ENCODE assay signal across 10 cellular contexts in the genomic region with DNA sequence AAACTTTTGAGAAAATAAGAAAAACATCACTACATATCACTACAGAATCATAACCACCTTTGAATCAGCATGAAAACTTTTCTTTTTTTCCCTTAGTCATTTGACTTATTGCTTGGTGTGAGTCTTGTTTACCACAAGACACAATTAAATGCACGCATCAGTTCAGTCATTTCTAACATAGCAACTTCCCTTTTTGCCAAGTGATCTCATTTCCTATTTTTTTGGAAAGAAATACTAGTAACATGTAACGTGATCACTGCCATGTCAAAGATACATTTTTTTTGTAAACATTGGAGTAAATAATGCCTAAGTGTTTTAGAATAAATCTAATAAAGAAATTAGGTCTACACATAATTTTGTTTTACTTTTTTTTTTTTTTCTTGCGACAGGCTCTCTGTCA. TPM values are rescaled to one million over a fixed set of nuclear protein-coding genes. Genes with fewer than 3 reads are reported as not detected.
DNase-seq lines count a peak whose midpoint lies in the region; ATAC-seq and TF ChIP-seq lines count a peak whose summit lies in the region.
"Had no signal": no experiment of that assay in that cellular context is flagged by ENCODE, and none has a peak within 500 bp of the region (broad histone marks: within the 10 kb centered on the region; RNA-seq: fewer than 3 reads in every experiment).

No MANE protein-coding gene starts in this region.

- CTCF ChIA-PET in SK-N-SH (lab: Yijun Ruan, JAX): interaction anchor here (0.6 to 1.3 kb wide), 3 partner anchors 12 to 399 kb away, joined by 3 to 4 read pairs (median 3); no protein-coding TSS in a partner anchor

- H2AFZ ChIP-seq in OCI-LY3 (ENCODE audit: low read depth, low read length): no peak overlapping the region
- no peak overlapping the region for H2AFZ ChIP-seq in SK-N-SH (ENCODE audit: low read depth)

- no peak overlapping the region for H3K4me3 Mint-ChIP-seq in osteocyte (ENCODE audit: unreplicated experiment)

- TF ChIP-seq RAD21 in SK-N-SH (IDR thresholded peaks at IDR 0.05; ENCODE audit: low read length): no peak

- peaks cover 6% of the 10 kb centered on the region for H3F3A ChIP-seq in SK-N-SH (replicated peaks; ENCODE audit: insufficient read depth)

- no peaks in the 10 kb centered on the region for H3K9me2 ChIP-seq in SK-N-SH

- peaks cover 25% of the 10 kb centered on the region for H3K4me1 ChIP-seq in OCI-LY3 (ENCODE audit: low read length)
- no peaks in the 10 kb centered on the region for H3K4me1 ChIP-seq in uterus
- no peaks in the 10 kb centered on the region; a peak in 1 of 4 replicates for H3K4me1 ChIP-seq in SK-N-SH (ENCODE audit: control insufficient read depth in 1 of 2, insufficient read depth in 2 of 2, low read depth in 1 of 2, low read length in 1 of 2)

- H3K27ac ChIP-seq in OCI-LY3 (ENCODE audit: low read length) (no peak overlapping the region), uterus (no peak overlapping the region), SK-N-SH (ENCODE audit: low read depth in 2 of 2, low read length in 1 of 2) (no peak overlapping the region)

- no peak for TF ChIP-seq POLR2A in uterus (IDR thresholded peaks at IDR 0.05)

- no peaks in the 10 kb centered on the region for H3K27me3 Mint-ChIP-seq in osteocyte (ENCODE audit: unreplicated experiment)

- H3K9me3 ChIP-seq in OCI-LY3 (ENCODE audit: insufficient read depth, low read length) (no peaks in the 10 kb centered on the region), uterus (no peaks in the 10 kb centered on the region), SK-N-SH (no peaks in the 10 kb centered on the region)

- H3K9ac ChIP-seq in OCI-LY3 (ENCODE audit: low read length): no peak overlapping the region
- no peak overlapping the region for H3K9ac ChIP-seq in SK-N-SH

- H3K9me3 Mint-ChIP-seq in osteocyte (ENCODE audit: unreplicated experiment): peaks cover 5% of the 10 kb centered on the region
- H3K9me3 Mint-ChIP-seq: IgD-negative memory B cell had no signal

- DNase-seq in osteocyte (ENCODE audit: extremely low spot score, unreplicated experiment) (no peak), uterus (no peak), amniotic stem cell (lab: John Stamatoyannopoulos, UW) (no peak), SK-N-SH (no peak)
- no peak for DNase-seq in stimulated activated naive CD8-positive, alpha-beta T cell treated with anti-CD3 and anti-CD28 coated beads, Interleukin-15, Interleukin-2, amounts not matched to agents 100 U/mL and 50 U/mL, for 24 hours

- H4K20me1 ChIP-seq in OCI-LY3 (ENCODE audit: insufficient read depth, low read length) (no peaks in the 10 kb centered on the region), SK-N-SH (ENCODE audit: insufficient read depth) (no peaks in the 10 kb centered on the region)

- H3K27ac Mint-ChIP-seq in osteocyte (ENCODE audit: unreplicated experiment): peak overlapping the region; percentile 14
- H3K27ac Mint-ChIP-seq: activated naive CD4-positive, alpha-beta T cell treated with anti-CD3 and anti-CD28 coated beads, Interleukin-2, amount 50 U/mL, for 72 hours; IgD-negative memory B cell had no signal

- H3K36me3 ChIP-seq in OCI-LY3 (replicated peaks; ENCODE audit: low read depth, low read length) (no peaks in the 10 kb centered on the region), uterus (no peaks in the 10 kb centered on the region), SK-N-SH (replicated peaks in 1 of 2; ENCODE audit: control insufficient read depth in 1 of 2, insufficient read depth in 2 of 2, low read length in 1 of 2) (no peaks in the 10 kb centered on the region)

- H3K4me3 ChIP-seq in OCI-LY3 (ENCODE audit: low read length) (no peak overlapping the region), uterus (no peak overlapping the region), SK-N-SH (ENCODE audit: low read depth in 2 of 2, low read length in 1 of 2) (no peak overlapping the region)

- 38% methylated on average over 3 of the region's 3 CpGs for WGBS in SK-N-SH (ENCODE audit: low lambda C conversion rate)

- no peak for TF ChIP-seq CTCF in OCI-LY3 (IDR thresholded peaks at IDR 0.05; ENCODE audit: low read depth, low read length)
- no peak for TF ChIP-seq CTCF in osteocyte (IDR thresholded peaks at IDR 0.05)
- TF ChIP-seq CTCF in uterus (IDR thresholded peaks at IDR 0.05): no peak
- no peak for TF ChIP-seq CTCF in SK-N-SH (IDR thresholded peaks at IDR 0.05)

- no peaks in the 10 kb centered on the region for H3K27me3 ChIP-seq in OCI-LY3 (ENCODE audit: low read depth, low read length)
- no peaks in the 10 kb centered on the region for H3K27me3 ChIP-seq in uterus
- H3K27me3 ChIP-seq in SK-N-SH (ENCODE audit: insufficient read depth): no peaks in the 10 kb centered on the region

- intact Hi-C loops in uterus (cut with DNase I; ENCODE audit: low total_unique reads): no loop called here

- peaks cover 62% of the 10 kb centered on the region for H3K4me1 Mint-ChIP-seq in osteocyte (ENCODE audit: unreplicated experiment)

- POLR2A ChIA-PET in SK-N-SH (lab: Yijun Ruan, JAX): no interaction called here

- no peak for TF ChIP-seq EP300 in SK-N-SH (IDR thresholded peaks at IDR 0.05; ENCODE audit: borderline replicate concordance in 1 of 2, low read depth in 1 of 2, low read length in 1 of 2)

- H3K36me3 Mint-ChIP-seq in osteocyte (ENCODE audit: unreplicated experiment): no peaks in the 10 kb centered on the region
- H3K36me3 Mint-ChIP-seq: activated naive CD4-positive, alpha-beta T cell treated with anti-CD3 and anti-CD28 coated beads, Interleukin-2, amount 50 U/mL, for 72 hours; IgD-negative memory B cell had no signal

- ATAC-seq in GM18873 (IDR thresholded peaks at IDR 0.05; ENCODE audit: low FRiP score, unreplicated experiment) (peak; percentile 90), HG02840 (IDR thresholded peaks at IDR 0.05; ENCODE audit: low FRiP score, unreplicated experiment) (peak; percentile 78)
- ATAC-seq in stimulated activated naive CD8-positive, alpha-beta T cell treated with anti-CD3 and anti-CD28 coated beads, Interleukin-15, Interleukin-2, amounts not matched to agents 100 U/mL and 50 U/mL, for 24 hours: no peak

- H3K4me2 ChIP-seq in OCI-LY3 (ENCODE audit: low read length): peak overlapping the region; percentile 5; the same call in 1 of the 2 replicates
- H3K4me2 ChIP-seq in SK-N-SH: no peak overlapping the region

- H3K79me2 ChIP-seq in OCI-LY3 (ENCODE audit: low read length) (no peaks in the 10 kb centered on the region), SK-N-SH (ENCODE audit: insufficient read depth) (no peaks in the 10 kb centered on the region)

TF ChIP-seq in SK-N-SH, 30 proteins besides CTCF, POLR2A, EP300 and RAD21 (continues in another document):
- TF ChIP-seq, protein P1, sequence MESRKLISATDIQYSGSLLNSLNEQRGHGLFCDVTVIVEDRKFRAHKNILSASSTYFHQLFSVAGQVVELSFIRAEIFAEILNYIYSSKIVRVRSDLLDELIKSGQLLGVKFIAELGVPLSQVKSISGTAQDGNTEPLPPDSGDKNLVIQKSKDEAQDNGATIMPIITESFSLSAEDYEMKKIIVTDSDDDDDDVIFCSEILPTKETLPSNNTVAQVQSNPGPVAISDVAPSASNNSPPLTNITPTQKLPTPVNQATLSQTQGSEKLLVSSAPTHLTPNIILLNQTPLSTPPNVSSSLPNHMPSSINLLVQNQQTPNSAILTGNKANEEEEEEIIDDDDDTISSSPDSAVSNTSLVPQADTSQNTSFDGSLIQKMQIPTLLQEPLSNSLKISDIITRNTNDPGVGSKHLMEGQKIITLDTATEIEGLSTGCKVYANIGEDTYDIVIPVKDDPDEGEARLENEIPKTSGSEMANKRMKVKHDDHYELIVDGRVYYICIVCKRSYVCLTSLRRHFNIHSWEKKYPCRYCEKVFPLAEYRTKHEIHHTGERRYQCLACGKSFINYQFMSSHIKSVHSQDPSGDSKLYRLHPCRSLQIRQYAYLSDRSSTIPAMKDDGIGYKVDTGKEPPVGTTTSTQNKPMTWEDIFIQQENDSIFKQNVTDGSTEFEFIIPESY (IDR thresholded peaks at IDR 0.05; ENCODE audit: borderline replicate concordance, low read depth): no peak
- TF ChIP-seq GATA2 (CRISPR knock-in tag; IDR thresholded peaks at IDR 0.05) (no peak), RXRA (IDR thresholded peaks at IDR 0.05; ENCODE audit: borderline replicate concordance, low read depth) (no peak), GABPA (IDR thresholded peaks at IDR 0.05; ENCODE audit: low read depth) (no peak), ELF1 (IDR thresholded peaks at IDR 0.05) (no peak), RCOR1 (IDR thresholded peaks at IDR 0.05; ENCODE audit: low read length) (no peak), FOXM1 (IDR thresholded peaks at IDR 0.05; ENCODE audit: low read depth) (no peak), JUND (IDR thresholded peaks at IDR 0.05) (no peak), YY1 (IDR thresholded peaks at IDR 0.05; ENCODE audit: low read depth) (no peak)
- TF ChIP-seq, protein P2, sequence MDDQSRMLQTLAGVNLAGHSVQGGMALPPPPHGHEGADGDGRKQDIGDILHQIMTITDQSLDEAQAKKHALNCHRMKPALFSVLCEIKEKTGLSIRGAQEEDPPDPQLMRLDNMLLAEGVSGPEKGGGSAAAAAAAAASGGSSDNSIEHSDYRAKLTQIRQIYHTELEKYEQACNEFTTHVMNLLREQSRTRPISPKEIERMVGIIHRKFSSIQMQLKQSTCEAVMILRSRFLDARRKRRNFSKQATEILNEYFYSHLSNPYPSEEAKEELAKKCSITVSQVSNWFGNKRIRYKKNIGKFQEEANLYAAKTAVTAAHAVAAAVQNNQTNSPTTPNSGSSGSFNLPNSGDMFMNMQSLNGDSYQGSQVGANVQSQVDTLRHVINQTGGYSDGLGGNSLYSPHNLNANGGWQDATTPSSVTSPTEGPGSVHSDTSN (IDR thresholded peaks at IDR 0.05): no peak
- TF ChIP-seq, protein P3, sequence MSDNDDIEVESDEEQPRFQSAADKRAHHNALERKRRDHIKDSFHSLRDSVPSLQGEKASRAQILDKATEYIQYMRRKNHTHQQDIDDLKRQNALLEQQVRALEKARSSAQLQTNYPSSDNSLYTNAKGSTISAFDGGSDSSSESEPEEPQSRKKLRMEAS (IDR thresholded peaks at IDR 0.05; ENCODE audit: low read depth): no peak
- TF ChIP-seq, protein P4, sequence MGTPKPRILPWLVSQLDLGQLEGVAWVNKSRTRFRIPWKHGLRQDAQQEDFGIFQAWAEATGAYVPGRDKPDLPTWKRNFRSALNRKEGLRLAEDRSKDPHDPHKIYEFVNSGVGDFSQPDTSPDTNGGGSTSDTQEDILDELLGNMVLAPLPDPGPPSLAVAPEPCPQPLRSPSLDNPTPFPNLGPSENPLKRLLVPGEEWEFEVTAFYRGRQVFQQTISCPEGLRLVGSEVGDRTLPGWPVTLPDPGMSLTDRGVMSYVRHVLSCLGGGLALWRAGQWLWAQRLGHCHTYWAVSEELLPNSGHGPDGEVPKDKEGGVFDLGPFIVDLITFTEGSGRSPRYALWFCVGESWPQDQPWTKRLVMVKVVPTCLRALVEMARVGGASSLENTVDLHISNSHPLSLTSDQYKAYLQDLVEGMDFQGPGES (IDR thresholded peaks at IDR 0.05; ENCODE audit: low read depth, low read length): no peak

RNA-seq across cellular contexts. Expression of a gene that starts 5.1 kb away (rescaled TPM):
- total RNA-seq in osteocyte (32.4 and 33.5 TPM in 2 replicates), uterus (1 to 10 TPM in 1 of 4 donors, under 1 TPM in 1, not detected in 2; 0.67 to 2.2 TPM)
- 6.0 and 7.7 TPM in 2 replicates for polyA plus RNA-seq in SK-N-SH (2012; rRNA removed)
- 6.9 and 7.8 TPM in 2 replicates for polyA plus RNA-seq in SK-N-SH (2012; cell fraction: cytosol; rRNA removed)
- 5.1 and 15.7 TPM in 2 replicates for polyA plus RNA-seq in SK-N-SH (2012; cell fraction: nucleus; rRNA removed)

Comparison
In these comparisons a context has a peak if more than half of its experiments do, and no peak if none do; other contexts are left out.
1. RNA of a gene that starts 5.1 kb away (total RNA-seq): 32.4 to 33.5 TPM in osteocyte; 0.67 to 2.2 TPM in uterus; every median in the first group is over 10 times any median in the second.